ENCODE assay signal across 1 cellular context in the genomic region with DNA sequence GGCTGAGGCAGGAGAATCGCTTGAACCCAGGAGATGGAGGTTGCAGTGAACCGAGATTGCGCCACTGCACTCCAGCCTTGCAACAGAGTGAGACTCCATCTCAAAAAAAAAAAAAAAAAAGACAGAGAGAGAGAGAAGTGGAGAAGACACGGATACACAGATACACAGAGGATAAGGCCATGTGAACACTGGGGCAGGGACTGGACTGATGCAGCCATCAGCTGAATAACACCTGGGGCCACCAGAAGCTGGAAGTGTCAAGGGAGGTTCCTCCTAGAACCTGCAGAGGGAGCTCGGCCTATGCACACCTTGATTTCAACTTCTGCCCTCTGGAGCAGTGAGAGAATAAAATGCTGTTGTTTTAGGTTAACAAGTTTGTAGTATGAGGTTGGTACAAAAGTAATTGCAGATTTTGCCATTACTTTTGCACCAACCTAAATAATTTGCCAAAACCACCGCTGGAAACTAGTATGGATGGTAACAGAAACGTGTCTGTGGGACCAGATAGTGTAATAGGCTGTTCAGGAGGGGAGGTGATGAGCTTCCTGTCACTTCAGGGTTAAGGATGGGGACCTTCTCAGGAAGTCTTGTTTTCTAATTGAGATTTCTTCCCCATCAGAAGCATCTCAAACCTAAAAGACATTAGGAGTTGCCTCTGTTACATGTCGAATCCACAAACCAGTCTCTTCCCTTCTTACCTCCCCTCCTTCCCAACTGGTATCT.
TF ChIP-seq lines count a peak whose summit lies in the region.

No MANE protein-coding gene starts in this region.

TF ChIP-seq in WTC11, 78 proteins besides CTCF, POLR2A, EP300 and RAD21 (continued from another document):
- TF ChIP-seq, protein P1, sequence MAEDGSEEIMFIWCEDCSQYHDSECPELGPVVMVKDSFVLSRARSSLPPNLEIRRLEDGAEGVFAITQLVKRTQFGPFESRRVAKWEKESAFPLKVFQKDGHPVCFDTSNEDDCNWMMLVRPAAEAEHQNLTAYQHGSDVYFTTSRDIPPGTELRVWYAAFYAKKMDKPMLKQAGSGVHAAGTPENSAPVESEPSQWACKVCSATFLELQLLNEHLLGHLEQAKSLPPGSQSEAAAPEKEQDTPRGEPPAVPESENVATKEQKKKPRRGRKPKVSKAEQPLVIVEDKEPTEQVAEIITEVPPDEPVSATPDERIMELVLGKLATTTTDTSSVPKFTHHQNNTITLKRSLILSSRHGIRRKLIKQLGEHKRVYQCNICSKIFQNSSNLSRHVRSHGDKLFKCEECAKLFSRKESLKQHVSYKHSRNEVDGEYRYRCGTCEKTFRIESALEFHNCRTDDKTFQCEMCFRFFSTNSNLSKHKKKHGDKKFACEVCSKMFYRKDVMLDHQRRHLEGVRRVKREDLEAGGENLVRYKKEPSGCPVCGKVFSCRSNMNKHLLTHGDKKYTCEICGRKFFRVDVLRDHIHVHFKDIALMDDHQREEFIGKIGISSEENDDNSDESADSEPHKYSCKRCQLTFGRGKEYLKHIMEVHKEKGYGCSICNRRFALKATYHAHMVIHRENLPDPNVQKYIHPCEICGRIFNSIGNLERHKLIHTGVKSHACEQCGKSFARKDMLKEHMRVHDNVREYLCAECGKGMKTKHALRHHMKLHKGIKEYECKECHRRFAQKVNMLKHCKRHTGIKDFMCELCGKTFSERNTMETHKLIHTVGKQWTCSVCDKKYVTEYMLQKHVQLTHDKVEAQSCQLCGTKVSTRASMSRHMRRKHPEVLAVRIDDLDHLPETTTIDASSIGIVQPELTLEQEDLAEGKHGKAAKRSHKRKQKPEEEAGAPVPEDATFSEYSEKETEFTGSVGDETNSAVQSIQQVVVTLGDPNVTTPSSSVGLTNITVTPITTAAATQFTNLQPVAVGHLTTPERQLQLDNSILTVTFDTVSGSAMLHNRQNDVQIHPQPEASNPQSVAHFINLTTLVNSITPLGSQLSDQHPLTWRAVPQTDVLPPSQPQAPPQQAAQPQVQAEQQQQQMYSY (CRISPR knock-in tag; IDR thresholded peaks at IDR 0.05), result no peak
- TF ChIP-seq, protein P2, sequence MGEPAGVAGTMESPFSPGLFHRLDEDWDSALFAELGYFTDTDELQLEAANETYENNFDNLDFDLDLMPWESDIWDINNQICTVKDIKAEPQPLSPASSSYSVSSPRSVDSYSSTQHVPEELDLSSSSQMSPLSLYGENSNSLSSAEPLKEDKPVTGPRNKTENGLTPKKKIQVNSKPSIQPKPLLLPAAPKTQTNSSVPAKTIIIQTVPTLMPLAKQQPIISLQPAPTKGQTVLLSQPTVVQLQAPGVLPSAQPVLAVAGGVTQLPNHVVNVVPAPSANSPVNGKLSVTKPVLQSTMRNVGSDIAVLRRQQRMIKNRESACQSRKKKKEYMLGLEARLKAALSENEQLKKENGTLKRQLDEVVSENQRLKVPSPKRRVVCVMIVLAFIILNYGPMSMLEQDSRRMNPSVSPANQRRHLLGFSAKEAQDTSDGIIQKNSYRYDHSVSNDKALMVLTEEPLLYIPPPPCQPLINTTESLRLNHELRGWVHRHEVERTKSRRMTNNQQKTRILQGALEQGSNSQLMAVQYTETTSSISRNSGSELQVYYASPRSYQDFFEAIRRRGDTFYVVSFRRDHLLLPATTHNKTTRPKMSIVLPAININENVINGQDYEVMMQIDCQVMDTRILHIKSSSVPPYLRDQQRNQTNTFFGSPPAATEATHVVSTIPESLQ (CRISPR knock-in tag; IDR thresholded peaks at IDR 0.05), result no peak
- TF ChIP-seq, protein P3, sequence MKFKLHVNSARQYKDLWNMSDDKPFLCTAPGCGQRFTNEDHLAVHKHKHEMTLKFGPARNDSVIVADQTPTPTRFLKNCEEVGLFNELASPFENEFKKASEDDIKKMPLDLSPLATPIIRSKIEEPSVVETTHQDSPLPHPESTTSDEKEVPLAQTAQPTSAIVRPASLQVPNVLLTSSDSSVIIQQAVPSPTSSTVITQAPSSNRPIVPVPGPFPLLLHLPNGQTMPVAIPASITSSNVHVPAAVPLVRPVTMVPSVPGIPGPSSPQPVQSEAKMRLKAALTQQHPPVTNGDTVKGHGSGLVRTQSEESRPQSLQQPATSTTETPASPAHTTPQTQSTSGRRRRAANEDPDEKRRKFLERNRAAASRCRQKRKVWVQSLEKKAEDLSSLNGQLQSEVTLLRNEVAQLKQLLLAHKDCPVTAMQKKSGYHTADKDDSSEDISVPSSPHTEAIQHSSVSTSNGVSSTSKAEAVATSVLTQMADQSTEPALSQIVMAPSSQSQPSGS (CRISPR knock-in tag; IDR thresholded peaks at IDR 0.05; ENCODE audit: borderline replicate concordance, low read depth), result no peak
TF ChIP-seq in WTC11: peak in this region for 0.
